Comparison of ENCODE assay signal across 27 cellular contexts in genomic region chr17:66283971-66284370, GRCh38. TPM values are rescaled to one million over a fixed set of nuclear protein-coding genes. Genes with fewer than 3 reads are reported as not detected.
"Had no signal": no experiment of that assay in that cellular context is flagged by ENCODE, and none has a peak within 500 bp of the region (broad histone marks: within the 10 kb centered on the region; RNA-seq: fewer than 3 reads in every experiment).

No MANE protein-coding gene starts in this region.

- H3K4me3 ChIP-seq: ascending aorta, esophagus muscularis mucosa, hepatocyte, pancreas, psoas muscle, skin epidermis, thyroid gland had no signal

- H3K36me3 ChIP-seq: ascending aorta, esophagus muscularis mucosa, pancreas, thyroid gland had no signal

- H3K4me1 ChIP-seq: ascending aorta, esophagus muscularis mucosa, pancreas, psoas muscle, thyroid gland had no signal

- H3K4me3 Mint-ChIP-seq: activated naive CD4-positive, alpha-beta T cell treated with anti-CD3 and anti-CD28 coated beads for 36 hours; activated T-cell treated with anti-CD3 and anti-CD28 coated beads, Interleukin-2, amount 50 U/mL, for 4 hours; mesothelial cell of epicardium; nephron progenitor cell; stimulated activated naive CD8-positive, alpha-beta T cell treated with anti-CD3 and anti-CD28 coated beads, Interleukin-15, Interleukin-2, amounts not matched to agents 100 ng/mL and 50 ng/mL, for 24 hours had no signal

- H3K27me3 Mint-ChIP-seq: stimulated activated naive CD8-positive, alpha-beta T cell treated with anti-CD3 and anti-CD28 coated beads, Interleukin-15, Interleukin-2, amounts not matched to agents 100 ng/mL and 50 ng/mL, for 24 hours had no signal

- H3K4me1 Mint-ChIP-seq: mesothelial cell of epicardium had no signal

- DNase-seq: activated CD4-positive, CD25-positive, alpha-beta regulatory T cell treated with anti-CD3 and anti-CD28 coated beads, Interleukin-2, amount 50 U/mL, for 72 hours; activated effector memory CD4-positive, alpha-beta T cell treated with Interleukin-2 at 50 U/mL for 16 hours; activated naive CD4-positive, alpha-beta T cell treated with anti-CD3 and anti-CD28 coated beads for 36 hours; activated T-cell treated with anti-CD3 and anti-CD28 coated beads, Interleukin-2, amount 50 U/mL, for 4 hours; central memory CD4-positive, alpha-beta T cell; effector memory CD4-positive, alpha-beta T cell; glutamatergic neuron; left ventricle myocardium superior; mammary epithelial cell; nephron progenitor cell; pancreas; psoas muscle; right cardiac atrium; stimulated activated CD4-positive, alpha-beta T cell treated with anti-CD3 and anti-CD28 coated beads, Interleukin-1b, Interleukin-23, amount 100 ng/mL, for 48 hours; substantia nigra; SW 1271; thyroid gland had no signal

- ATAC-seq: activated T-cell treated with anti-CD3 and anti-CD28 coated beads, Interleukin-2, amount 50 U/mL, for 4 hours; left ventricle myocardium superior; pancreas; psoas muscle; right cardiac atrium had no signal

- H3K36me3 Mint-ChIP-seq: mesothelial cell of epicardium had no signal

- H3K27ac ChIP-seq: ascending aorta, esophagus muscularis mucosa, hepatocyte, pancreas, psoas muscle, skin epidermis, thyroid gland, VCaP had no signal

- H3K9me3 ChIP-seq: ascending aorta, esophagus muscularis mucosa, pancreas, psoas muscle, thyroid gland had no signal

- H3K9me3 Mint-ChIP-seq: activated naive CD4-positive, alpha-beta T cell treated with anti-CD3 and anti-CD28 coated beads for 36 hours; activated T-cell treated with anti-CD3 and anti-CD28 coated beads, Interleukin-2, amount 50 U/mL, for 4 hours; nephron progenitor cell; stimulated activated naive CD8-positive, alpha-beta T cell treated with anti-CD3 and anti-CD28 coated beads, Interleukin-15, Interleukin-2, amounts not matched to agents 100 ng/mL and 50 ng/mL, for 24 hours had no signal

- H3K27me3 ChIP-seq: ascending aorta, esophagus muscularis mucosa, hepatocyte, pancreas, thyroid gland had no signal

- H3K27ac Mint-ChIP-seq: activated naive CD4-positive, alpha-beta T cell treated with anti-CD3 and anti-CD28 coated beads for 36 hours; mesothelial cell of epicardium; nephron progenitor cell; stimulated activated naive CD8-positive, alpha-beta T cell treated with anti-CD3 and anti-CD28 coated beads, Interleukin-15, Interleukin-2, amounts not matched to agents 100 ng/mL and 50 ng/mL, for 24 hours had no signal

RNA-seq across cellular contexts. Expression of gene APOH, which starts 54.8 kb away (rescaled TPM):
- total RNA-seq: activated naive CD4-positive, alpha-beta T cell treated with anti-CD3 and anti-CD28 coated beads for 36 hours; dermis microvascular lymphatic vessel endothelial cell; esophagus muscularis mucosa; frontal cortex; left ventricle myocardium superior; mammary epithelial cell; mesothelial cell of epicardium; T-helper 2 cell treated with Interferon-gamma antibody and Interleukin-4, amounts not matched to agents 100 ng/mL and 5 ng/mL, for 36 hours; thyroid gland had no signal
- polyA plus RNA-seq: mammary epithelial cell, psoas muscle had no signal
